In genomic region chr2:21363364-21363763, GRCh38 we compare ENCODE assay signal across 16 cellular contexts.
DNase-seq lines count a peak whose midpoint lies in the region; ATAC-seq and TF ChIP-seq lines count a peak whose summit lies in the region.
"Had no signal": no experiment of that assay in that cellular context is flagged by ENCODE, and none has a peak within 500 bp of the region (broad histone marks: within the 10 kb centered on the region; RNA-seq: fewer than 3 reads in every experiment).

No MANE protein-coding gene starts in this region.

- H3K27ac ChIP-seq in 22Rv1: no peak overlapping the region
- no peak overlapping the region for H3K27ac ChIP-seq in WERI-Rb-1

- no peak overlapping the region for H3K4me3 Mint-ChIP-seq in Caco-2 (ENCODE audit: unreplicated experiment)
- H3K4me3 Mint-ChIP-seq: B cell; CD8-positive, alpha-beta T cell had no signal

- no peaks in the 10 kb centered on the region for H3K36me3 Mint-ChIP-seq in Caco-2 (ENCODE audit: insufficient read depth, unreplicated experiment)
- H3K36me3 Mint-ChIP-seq: CD8-positive, alpha-beta T cell had no signal

- H3K9me3 ChIP-seq in Caco-2: no peaks in the 10 kb centered on the region
- H3K9me3 ChIP-seq in WERI-Rb-1 (ENCODE audit: severe bottlenecking): no peaks in the 10 kb centered on the region
- H3K9me3 ChIP-seq: HAP-1 had no signal

- BruUV-seq in Caco-2 (replicated peaks; lab: Mats Ljungman, UMichigan): no TSS peak

- POLR2A ChIA-PET in Caco-2 (lab: Charles Lee): no interaction called here

- H3K4me1 Mint-ChIP-seq in Caco-2 (ENCODE audit: low read depth, unreplicated experiment): peaks cover 5% of the 10 kb centered on the region
- H3K4me1 Mint-ChIP-seq: B cell had no signal

- peaks cover 3% of the 10 kb centered on the region for H3K27me3 Mint-ChIP-seq in Caco-2 (ENCODE audit: insufficient read depth, unreplicated experiment)
- H3K27me3 Mint-ChIP-seq: B cell had no signal

- H3K4me3 ChIP-seq in Caco-2 (ENCODE audit: low read depth, low read length) (no peak overlapping the region), WERI-Rb-1 (ENCODE audit: low read depth, low read length) (no peak overlapping the region)
- H3K4me3 ChIP-seq: GM12878, HAP-1 had no signal

- H3K4me1 ChIP-seq in Caco-2: no peaks in the 10 kb centered on the region
- H3K4me1 ChIP-seq: HAP-1 had no signal

- H3K27me3 ChIP-seq in Caco-2 (replicated peaks; ENCODE audit: control insufficient read depth, insufficient read depth, low read length) (no peaks in the 10 kb centered on the region), WERI-Rb-1 (ENCODE audit: insufficient read depth, low read depth, severe bottlenecking) (no peaks in the 10 kb centered on the region)

- CTCF ChIA-PET in Caco-2 (lab: Charles Lee): interaction anchor here (0.8 kb wide), 1 partner anchor 706 kb away, joined by 4 read pairs; no protein-coding TSS in a partner anchor

- TF ChIP-seq CTCF in 22Rv1 (IDR thresholded peaks at IDR 0.05) (peak; percentile 69), Caco-2 (IDR thresholded peaks at IDR 0.05; ENCODE audit: insufficient read depth in 1 of 2, low read depth in 1 of 2, low read length in 1 of 2, severe bottlenecking in 1 of 2, unreplicated experiment in 1 of 2) (peak; percentile 34 to 38), WERI-Rb-1 (IDR thresholded peaks at IDR 0.05; ENCODE audit: low read depth, low read length) (0 out of 2 replicates have a peak, but pooled peaks have one; percentile 32)

- ATAC-seq in HG02884 (IDR thresholded peaks at IDR 0.05; ENCODE audit: unreplicated experiment): no peak
- ATAC-seq: CD8-positive, alpha-beta T cell; GM12878 had no signal

- peaks cover 16% of the 10 kb centered on the region for H3K9me3 Mint-ChIP-seq in Caco-2 (ENCODE audit: unreplicated experiment)

- H3K27ac Mint-ChIP-seq in Caco-2 (ENCODE audit: unreplicated experiment): no peak overlapping the region
- H3K27ac Mint-ChIP-seq: B cell; CD8-positive, alpha-beta T cell had no signal

- intact Hi-C loops in Caco-2 (cut with micrococcal nuclease; ENCODE audit: unreplicated experiment): no loop called here

- DNase-seq in Caco-2 (no peak), NCI-H226 (peak; percentile 52), WERI-Rb-1 (no peak), putamen (ENCODE audit: low spot score) (no peak), T1000 (lab: John Stamatoyannopoulos, UW) (no peak), NCI-H524 treated with DMSO at 0.1 percent for 48 hours (lab: John Stamatoyannopoulos, UW) (no peak)
- DNase-seq: ACHN; CD8-positive, alpha-beta T cell; NCI-H1436; NCI-H2081; RPMI8226 had no signal

- H3K36me3 ChIP-seq in Caco-2 (ENCODE audit: control insufficient read depth, insufficient read depth, low read length): no peaks in the 10 kb centered on the region
- H3K36me3 ChIP-seq in WERI-Rb-1: no peaks in the 10 kb centered on the region
- H3K36me3 ChIP-seq: HAP-1 had no signal
